8 cellular contexts compared by ENCODE assay signal in genomic region chr6:100171533-100172321, GRCh38.
DNase-seq lines count a peak whose midpoint lies in the region; ATAC-seq and TF ChIP-seq lines count a peak whose summit lies in the region.

No MANE protein-coding gene starts in this region.

- H3K4me3 ChIP-seq in HFF-Myc (replicated peaks; ENCODE audit: low read depth, low read length) (no peak overlapping the region), HUES64 (ENCODE audit: low read length) (no peak overlapping the region)

- DNase-seq in HFF-Myc (ENCODE audit: extremely low read depth, low read depth) (peak; percentile 30), fibroblast of gingiva (ENCODE audit: low read depth) (peak; percentile 56), SW 1271 (lab: John Stamatoyannopoulos, UW) (no peak), COLO829 (ENCODE audit: low spot score) (no peak), amniotic stem cell (lab: John Stamatoyannopoulos, UW) (no peak), NCI-H1694 treated with DMSO at 0.1 percent for 48 hours (lab: John Stamatoyannopoulos, UW) (no peak)

- H3K4me1 ChIP-seq in HUES64 (ENCODE audit: insufficient read depth, low read length), result peaks cover 52% of the 10 kb centered on the region

- no peaks in the 10 kb centered on the region for H3K9me3 ChIP-seq in HUES64 (ENCODE audit: insufficient read depth, low read depth, low read length)

- WGBS in HUES64, result 86% methylated on average over 3 of the region's 4 CpGs

- peak overlapping the region; percentile 24; the same call in 1 of the 2 replicates for H3K27ac ChIP-seq in HUES64 (ENCODE audit: low read depth, low read length)

- H3K27me3 ChIP-seq in HUES64 (ENCODE audit: insufficient read depth, low read length), result no peaks in the 10 kb centered on the region

- no peak for TF ChIP-seq CTCF in HFF-Myc (IDR thresholded peaks at IDR 0.05; ENCODE audit: low read depth, low read length, missing control alignments)

- H3K36me3 ChIP-seq in HUES64 (ENCODE audit: insufficient read depth, low read length), result no peaks in the 10 kb centered on the region

- H3K9ac ChIP-seq in HUES64 (ENCODE audit: low read depth, low read length), result no peak overlapping the region

- peak; percentile 93 for ATAC-seq in GM18907 (IDR thresholded peaks at IDR 0.05; ENCODE audit: unreplicated experiment)

Comparison
In these comparisons a context has a peak if more than half of its experiments do, and no peak if none do; other contexts are left out.
1. DNase-seq: peak in HFF-Myc (single experiment) and fibroblast of gingiva (single experiment); none in SW 1271 (0 of 2), COLO829 (single experiment), amniotic stem cell (single experiment) and NCI-H1694 treated with DMSO at 0.1 percent for 48 hours (single experiment).